ENCODE assay signal across 9 cellular contexts in the genomic region with DNA sequence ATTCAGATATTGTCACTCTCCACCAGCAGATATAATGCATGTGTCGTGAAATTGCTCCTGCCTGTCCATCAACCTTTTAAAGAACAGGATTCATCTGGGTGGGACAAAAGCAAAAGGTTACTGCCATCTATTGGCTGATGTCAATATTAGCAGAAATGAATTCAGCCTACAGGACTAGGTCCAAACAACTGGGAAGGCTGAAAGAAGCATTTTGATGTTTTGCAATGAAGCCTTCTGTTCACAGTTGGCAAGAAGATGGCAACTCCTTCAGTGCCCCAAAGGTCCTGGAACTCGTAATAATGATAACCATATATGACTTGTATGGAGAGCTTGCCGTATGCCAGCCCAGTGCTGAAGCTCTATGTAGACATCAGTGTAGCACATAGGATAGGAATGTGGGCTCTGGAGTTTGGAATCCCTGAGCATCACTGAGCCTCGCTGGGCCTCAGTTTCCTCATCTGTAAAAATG. TPM values are rescaled to one million over a fixed set of nuclear protein-coding genes. Genes with fewer than 3 reads are reported as not detected.
A peak's percentile ranks its signal among the peaks of the same experiment; 100 is the strongest.
DNase-seq lines count a peak whose midpoint lies in the region; ATAC-seq and TF ChIP-seq lines count a peak whose summit lies in the region.
"Had no signal": no experiment of that assay in that cellular context is flagged by ENCODE, and none has a peak within 500 bp of the region (broad histone marks: within the 10 kb centered on the region; RNA-seq: fewer than 3 reads in every experiment).

No MANE protein-coding gene starts in this region.

- no peak overlapping the region for H3K4me3 ChIP-seq in fibroblast of the aortic adventitia (ENCODE audit: low read depth, low read length)
- H3K4me3 ChIP-seq: SJSA1 had no signal

- TF ChIP-seq CTCF in fibroblast of the aortic adventitia (IDR thresholded peaks at IDR 0.05; ENCODE audit: insufficient read depth, low read length) = peak; percentile 62

- DNase-seq in Caki2 (ENCODE audit: low read depth) = peak; percentile 59
- DNase-seq in LHCN-M2 (ENCODE audit: low read depth) = peak; percentile 56
- peak; percentile 43 for DNase-seq in SKM-1 treated with dmso at 0.1 percent for 144 hours (lab: John Stamatoyannopoulos, UW; ENCODE audit: unreplicated experiment)
- DNase-seq in fibroblast of the aortic adventitia (ENCODE audit: low read depth) = peak; percentile 65
- DNase-seq in pons (ENCODE audit: low spot score) = peak; percentile 89
- no peak for DNase-seq in effector CD4-positive, alpha-beta T cell

- ATAC-seq in GM19395 (IDR thresholded peaks at IDR 0.05; ENCODE audit: unreplicated experiment) (peak; percentile 42), GM19324 (IDR thresholded peaks at IDR 0.05; ENCODE audit: low FRiP score, unreplicated experiment) (no peak)

- in situ Hi-C loops in Caki2 (cut with HindIII; ENCODE audit: low pct_unique_long_range_greater_than_20kb, low sequenced_read_pairs) = no loop called here

RNA-seq across cellular contexts. Expression of gene BCAS1, which starts 7.5 kb away (rescaled TPM):
- total RNA-seq in Caki2 (2014; rRNA removed; shearing (Covaris generic); ENCODE audit: low replicate concordance) = not detected in 2 replicates
- total RNA-seq in LHCN-M2 (2014; rRNA removed) (0.06 TPM in 1 of 2 replicates, not detected in the other), fibroblast of the aortic adventitia (ENCODE audit: low replicate concordance) (0.09 and 2.3 TPM in 2 replicates)
- 0.01 TPM for polyA plus RNA-seq in LHCN-M2 (2012)
